In genomic region chr4:2008921-2009650, GRCh38 we compare ENCODE assay signal across 8 cellular contexts. TPM values are rescaled to one million over a fixed set of nuclear protein-coding genes. Genes with fewer than 3 reads are reported as not detected.
A peak's percentile ranks its signal among the peaks of the same experiment; 100 is the strongest.
DNase-seq lines count a peak whose midpoint lies in the region; TF ChIP-seq lines count a peak whose summit lies in the region.

TSS of gene NELFA (minus strand) at chr4:2008974. CDS start at chr4:2008959, 15 bp downstream.

- H3K36me3 ChIP-seq in MM.1S (replicated peaks; ENCODE audit: insufficient read depth, low read length) (peaks cover 3% of the 10 kb centered on the region; the same call in 1 of the 2 replicates), stomach (peaks cover 5 to 24% (median 23%) of the 10 kb centered on the region in 4 donors)

- TF ChIP-seq EP300 in stomach (IDR thresholded peaks at IDR 0.05), result no peak

- H3F3A ChIP-seq in MM.1S (ENCODE audit: insufficient read depth, low read length), result peaks cover 8% of the 10 kb centered on the region; the same call in 1 of the 2 replicates

- peak within 1 kb of the TSS; percentile 84 for H3K4me2 ChIP-seq in MM.1S (ENCODE audit: low read depth, low read length)

- H3K27me3 Mint-ChIP-seq in neural crest cell (ENCODE audit: low read depth), result no peaks in the 10 kb centered on the region

- H3K27ac Mint-ChIP-seq in neural crest cell (ENCODE audit: unreplicated experiment), result peak within 1 kb of the TSS; percentile 97

- H3K9me3 Mint-ChIP-seq in neural crest cell, result no peaks in the 10 kb centered on the region

- H3K4me1 ChIP-seq in MM.1S (ENCODE audit: low read length) (peaks cover 8% of the 10 kb centered on the region; the same call in 1 of the 2 replicates), stomach (peaks cover 20 to 39% (median 32%) of the 10 kb centered on the region in 4 donors)

- peak within 1 kb of the TSS; percentile 100 for H3K4me3 ChIP-seq in MM.1S (ENCODE audit: low read length)
- H3K4me3 ChIP-seq in foreskin fibroblast (ENCODE audit: low read depth in 1 of 2, low read length in 2 of 2), result peak within 1 kb of the TSS; percentile 85 to 92
- H3K4me3 ChIP-seq in stomach, result peak within 1 kb of the TSS; percentile 84 to 100 (median 98)

- peak within 1 kb of the TSS; percentile 96 for H3K9ac ChIP-seq in MM.1S (ENCODE audit: low read length)

- H3K9me3 ChIP-seq in MM.1S (replicated peaks; ENCODE audit: insufficient read depth, low read length) (no peaks in the 10 kb centered on the region), stomach (no peaks in the 10 kb centered on the region)

- TF ChIP-seq CTCF in MM.1S (IDR thresholded peaks at IDR 0.05; ENCODE audit: low read length) (no peak), foreskin fibroblast (IDR thresholded peaks at IDR 0.05; ENCODE audit: low read depth, low read length) (peak; percentile 38), neural crest cell (conservative IDR thresholded peaks at IDR 0.05) (peak; percentile 50), stomach (IDR thresholded peaks at IDR 0.05) (peak in 5 of 7 experiments; percentile 15 to 86 (median 38))

- peak within 1 kb of the TSS; percentile 97 for H3K4me3 Mint-ChIP-seq in neural crest cell

- peaks cover 47% of the 10 kb centered on the region for H3K79me2 ChIP-seq in MM.1S (ENCODE audit: low read length)

- H3K4me1 Mint-ChIP-seq in neural crest cell, result peaks cover 25% of the 10 kb centered on the region

- peaks cover 4% of the 10 kb centered on the region for H3K36me3 Mint-ChIP-seq in neural crest cell (ENCODE audit: low read depth)

- H3K27ac ChIP-seq in MM.1S (ENCODE audit: low read length) (peak within 1 kb of the TSS; percentile 98), stomach (peak within 1 kb of the TSS; percentile 93 to 100 (median 99))

- H3K27me3 ChIP-seq in MM.1S (replicated peaks; ENCODE audit: insufficient read depth, low read length), result no peaks in the 10 kb centered on the region
- H3K27me3 ChIP-seq in stomach, result no peaks in the 10 kb centered on the region

- peak in 2 of 4 donors; percentile 34 to 47 for TF ChIP-seq POLR2A in stomach (IDR thresholded peaks at IDR 0.05)

- DNase-seq in GF-D8 (lab: John Stamatoyannopoulos, UW), result peak; percentile 71
- DNase-seq in HCEC 1CT, result peak; percentile 79
- peak; percentile 99 for DNase-seq in MM.1S
- DNase-seq in SHP77 treated with DMSO at 0.1 percent for 48 hours (lab: John Stamatoyannopoulos, UW), result peak; percentile 67
- DNase-seq in activated gamma-delta T cell treated with Interleukin-2 at 50 U/mL for 16 hours, result peak; percentile 92
- DNase-seq in foreskin fibroblast, result peak; percentile 89 to 97
- DNase-seq in neural crest cell (ENCODE audit: low read depth, low spot score), result peak; percentile 96
- DNase-seq in stomach, result peak; percentile 98

- intact Hi-C loops in stomach (cut with DNase I; ENCODE audit: low total_unique reads), result no loop called here

- WGBS in stomach, 5 donors, result 0 to 1% (median 1%) methylated on average over 18 to 95 of the region's 95 CpGs

- H4K20me1 ChIP-seq in MM.1S (ENCODE audit: insufficient read depth, low read length), result no peaks in the 10 kb centered on the region; the same call in 1 of the 2 replicates

- H2AFZ ChIP-seq in MM.1S (ENCODE audit: low read length), result peak within 1 kb of the TSS; percentile 91

- H3K9me2 ChIP-seq in MM.1S (replicated peaks; ENCODE audit: insufficient read depth, low read length), result no peaks in the 10 kb centered on the region

RNA-seq across cellular contexts. Expression of gene NELFA, which starts in this region (rescaled TPM):
- 54.3 and 55.2 TPM in 2 replicates for total RNA-seq in neural crest cell
- total RNA-seq in stomach, result 10 to 100 TPM in 4 of 5 donors, 1 to 10 TPM in 1; 5.8 to 82.9 (median 21.0) TPM
- 10 to 100 TPM; 13.6 to 28.5 (median 15.5) TPM for polyA plus RNA-seq in stomach

Comparison
In these comparisons a context has a peak if more than half of its experiments do, and no peak if none do; other contexts are left out.
1. Peak in every context shown above with its lines: DNase-seq, H3K4me3 ChIP-seq and H3K27ac ChIP-seq.